Comparison of ENCODE assay signal across 10 cellular contexts in genomic region chr7:143372070-143372469, GRCh38. TPM values are rescaled to one million over a fixed set of nuclear protein-coding genes. Genes with fewer than 3 reads are reported as not detected.
A peak's percentile ranks its signal among the peaks of the same experiment; 100 is the strongest.
DNase-seq lines count a peak whose midpoint lies in the region; ATAC-seq and TF ChIP-seq lines count a peak whose summit lies in the region.
"Had no signal": no experiment of that assay in that cellular context is flagged by ENCODE, and none has a peak within 500 bp of the region (broad histone marks: within the 10 kb centered on the region; RNA-seq: fewer than 3 reads in every experiment).

No MANE protein-coding gene starts in this region.

- no peaks in the 10 kb centered on the region for H3K9me3 Mint-ChIP-seq in activated T-helper 1 cell treated with anti-CD3 and anti-CD28 coated beads, Interleukin-12 subunit alpha, Interleukin-12 subunit beta, Interleukin-2, Interleukin-4 antibody, amounts not matched to agents 30 ng/mL and 10 ng/mL and 1 ng/mL, durations not matched to agents 14 hours and 24 hours and 36 hours

- peaks cover 11% of the 10 kb centered on the region for H3K27me3 Mint-ChIP-seq in activated T-helper 1 cell treated with anti-CD3 and anti-CD28 coated beads, Interleukin-12 subunit alpha, Interleukin-12 subunit beta, Interleukin-2, Interleukin-4 antibody, amounts not matched to agents 30 ng/mL and 10 ng/mL and 1 ng/mL, durations not matched to agents 14 hours and 24 hours and 36 hours (ENCODE audit: insufficient read depth)

- no peak for TF ChIP-seq CTCF in fibroblast of pulmonary artery (IDR thresholded peaks at IDR 0.05; ENCODE audit: low read length, missing control alignments)

- no peak overlapping the region for H3K4me3 Mint-ChIP-seq in activated T-helper 1 cell treated with anti-CD3 and anti-CD28 coated beads, Interleukin-12 subunit alpha, Interleukin-12 subunit beta, Interleukin-2, Interleukin-4 antibody, amounts not matched to agents 30 ng/mL and 10 ng/mL and 1 ng/mL, durations not matched to agents 14 hours and 24 hours and 36 hours

- no peaks in the 10 kb centered on the region for H3K36me3 Mint-ChIP-seq in activated T-helper 1 cell treated with anti-CD3 and anti-CD28 coated beads, Interleukin-12 subunit alpha, Interleukin-12 subunit beta, Interleukin-2, Interleukin-4 antibody, amounts not matched to agents 30 ng/mL and 10 ng/mL and 1 ng/mL, durations not matched to agents 14 hours and 24 hours and 36 hours (ENCODE audit: low read depth)

- intact Hi-C loops in activated T-helper 1 cell treated with anti-CD3 and anti-CD28 coated beads, Interleukin-12 subunit alpha, Interleukin-12 subunit beta, Interleukin-2, Interleukin-4 antibody, amounts not matched to agents 30 ng/mL and 10 ng/mL and 1 ng/mL, durations not matched to agents 14 hours and 24 hours and 36 hours (cut with micrococcal nuclease), result no loop called here

- no peak overlapping the region for H3K4me3 ChIP-seq in fibroblast of pulmonary artery (replicated peaks; ENCODE audit: low read depth, low read length)
- H3K4me3 ChIP-seq: SJCRH30, thoracic aorta had no signal

- no peak for ATAC-seq in HG02642 (IDR thresholded peaks at IDR 0.05; ENCODE audit: poor library complexity, unreplicated experiment)
- no peak for ATAC-seq in GM21381 (IDR thresholded peaks at IDR 0.05; ENCODE audit: unreplicated experiment)

- peak; percentile 54 for DNase-seq in activated T-helper 1 cell treated with Interleukin-2 at 50 U/mL for 16 hours (ENCODE audit: low read depth)
- no peak for DNase-seq in activated T-helper 1 cell treated with anti-CD3 and anti-CD28 coated beads, Interleukin-12 subunit alpha, Interleukin-12 subunit beta, Interleukin-2, Interleukin-4 antibody, amounts not matched to agents 30 ng/mL and 10 ng/mL and 1 ng/mL, durations not matched to agents 14 hours and 24 hours and 36 hours (ENCODE audit: low spot score)
- peak; percentile 54 for DNase-seq in activated CD4-positive, alpha-beta T cell treated with anti-CD3 and anti-CD28 coated beads, Interleukin-2, amount 50 U/mL, for 1 hour
- peak; percentile 55 for DNase-seq in fibroblast of pulmonary artery (ENCODE audit: low read depth)
- peak; percentile 48 to 50 for DNase-seq in stimulated activated CD4-positive, alpha-beta T cell treated with anti-CD3 and anti-CD28 coated beads, Interleukin-2, amount 100 ng/mL, for 24 hours
- no peak for DNase-seq in NCI-H524 treated with DMSO at 0.1 percent for 48 hours (lab: John Stamatoyannopoulos, UW)

- H3K4me1 Mint-ChIP-seq in activated T-helper 1 cell treated with anti-CD3 and anti-CD28 coated beads, Interleukin-12 subunit alpha, Interleukin-12 subunit beta, Interleukin-2, Interleukin-4 antibody, amounts not matched to agents 30 ng/mL and 10 ng/mL and 1 ng/mL, durations not matched to agents 14 hours and 24 hours and 36 hours (ENCODE audit: low read depth), result peaks cover 39% of the 10 kb centered on the region

- H3K27ac Mint-ChIP-seq in activated T-helper 1 cell treated with anti-CD3 and anti-CD28 coated beads, Interleukin-12 subunit alpha, Interleukin-12 subunit beta, Interleukin-2, Interleukin-4 antibody, amounts not matched to agents 30 ng/mL and 10 ng/mL and 1 ng/mL, durations not matched to agents 14 hours and 24 hours and 36 hours, result no peak overlapping the region

RNA-seq across cellular contexts. Expression of gene ZYX, which starts 9.1 kb away (rescaled TPM):
- total RNA-seq in activated T-helper 1 cell treated with anti-CD3 and anti-CD28 coated beads, Interleukin-12 subunit alpha, Interleukin-12 subunit beta, Interleukin-2, Interleukin-4 antibody, amounts not matched to agents 30 ng/mL and 10 ng/mL and 1 ng/mL, durations not matched to agents 14 hours and 24 hours and 36 hours, result 73.9 and 78.8 TPM in 2 replicates

RNA-seq across cellular contexts. Expression of gene FAM131B, which starts 9.6 kb away (rescaled TPM):
- 0.44 and 0.54 TPM in 2 replicates for total RNA-seq in activated T-helper 1 cell treated with anti-CD3 and anti-CD28 coated beads, Interleukin-12 subunit alpha, Interleukin-12 subunit beta, Interleukin-2, Interleukin-4 antibody, amounts not matched to agents 30 ng/mL and 10 ng/mL and 1 ng/mL, durations not matched to agents 14 hours and 24 hours and 36 hours

RNA-seq across cellular contexts. Expression of gene EPHA1, which starts 36.6 kb away (rescaled TPM):
- not detected in 2 replicates for total RNA-seq in activated T-helper 1 cell treated with anti-CD3 and anti-CD28 coated beads, Interleukin-12 subunit alpha, Interleukin-12 subunit beta, Interleukin-2, Interleukin-4 antibody, amounts not matched to agents 30 ng/mL and 10 ng/mL and 1 ng/mL, durations not matched to agents 14 hours and 24 hours and 36 hours

RNA-seq across cellular contexts. Expression of gene CLCN1, which starts 56.2 kb away (rescaled TPM):
- not detected in 2 replicates for total RNA-seq in activated T-helper 1 cell treated with anti-CD3 and anti-CD28 coated beads, Interleukin-12 subunit alpha, Interleukin-12 subunit beta, Interleukin-2, Interleukin-4 antibody, amounts not matched to agents 30 ng/mL and 10 ng/mL and 1 ng/mL, durations not matched to agents 14 hours and 24 hours and 36 hours
- total RNA-seq: SJCRH30 had no signal

Comparison
In these comparisons a context has a peak if more than half of its experiments do, and no peak if none do; other contexts are left out.
1. DNase-seq: peak in activated T-helper 1 cell treated with Interleukin-2 at 50 U/mL for 16 hours (single experiment), activated CD4-positive, alpha-beta T cell treated with anti-CD3 and anti-CD28 coated beads, Interleukin-2, amount 50 U/mL, for 1 hour (single experiment), fibroblast of pulmonary artery (single experiment) and stimulated activated CD4-positive, alpha-beta T cell treated with anti-CD3 and anti-CD28 coated beads, Interleukin-2, amount 100 ng/mL, for 24 hours (2 of 2); none in activated T-helper 1 cell treated with anti-CD3 and anti-CD28 coated beads, Interleukin-12 subunit alpha, Interleukin-12 subunit beta, Interleukin-2, Interleukin-4 antibody, amounts not matched to agents 30 ng/mL and 10 ng/mL and 1 ng/mL, durations not matched to agents 14 hours and 24 hours and 36 hours (single experiment) and NCI-H524 treated with DMSO at 0.1 percent for 48 hours (single experiment).